30 cellular contexts compared by ENCODE assay signal in genomic region chr6:11006060-11006459, GRCh38. TPM values are rescaled to one million over a fixed set of nuclear protein-coding genes. Genes with fewer than 3 reads are reported as not detected.
DNase-seq lines count a peak whose midpoint lies in the region; ATAC-seq and TF ChIP-seq lines count a peak whose summit lies in the region.
"Had no signal": no experiment of that assay in that cellular context is flagged by ENCODE, and none has a peak within 500 bp of the region (broad histone marks: within the 10 kb centered on the region; RNA-seq: fewer than 3 reads in every experiment).

No MANE protein-coding gene starts in this region.

- H3K9ac ChIP-seq in IMR-90 (ENCODE audit: low read depth, low read length) = no peak overlapping the region
- H3K9ac ChIP-seq in adipocyte (ENCODE audit: low read length) = no peak overlapping the region

- peak; percentile 21 for DNase-seq in AG20443 (ENCODE audit: low spot score)
- DNase-seq in IMR-90 = peak; percentile 66
- DNase-seq in adipocyte (ENCODE audit: low read depth) = peak; percentile 31
- peak; percentile 20 for DNase-seq in fibroblast of the conjunctiva (ENCODE audit: low read depth)
- no peak for DNase-seq in NCI-H2029 treated with DMSO at 0.1 percent for 48 hours (lab: John Stamatoyannopoulos, UW)
- no peak for DNase-seq in stimulated activated CD4-positive, alpha-beta T cell treated with anti-CD3 and anti-CD28 coated beads, Interleukin-4, amount 100 ng/mL, for 24 hours
- DNase-seq: activated CD4-positive, alpha-beta memory T cell treated with anti-CD3 and anti-CD28 coated beads for 36 hours; activated CD4-positive, CD25-positive, alpha-beta regulatory T cell treated with anti-CD3 and anti-CD28 coated beads, Interleukin-2, amount 50 U/mL, for 72 hours; activated naive CD4-positive, alpha-beta T cell treated with anti-CD3 and anti-CD28 coated beads, Interleukin-2, amount 10 ng/mL, durations not matched to agents 7 days and 5 days; CD4-positive, alpha-beta T cell; colonic mucosa; effector memory CD8-positive, alpha-beta T cell; foreskin keratinocyte; head of caudate nucleus; left ventricle myocardium superior; naive B cell; NCI-H1092 treated with DMSO at 0.1 percent for 48 hours; NCI-H226; Peyer's patch; right cardiac atrium; stimulated activated CD4-positive, alpha-beta T cell treated with anti-CD3 and anti-CD28 coated beads, Interleukin-2, amount 100 ng/mL, for 48 hours; T-helper 2 cell; transverse colon had no signal

- H3K9me3 ChIP-seq in IMR-90 (ENCODE audit: control insufficient read depth, insufficient read depth, low read length) = no peaks in the 10 kb centered on the region
- no peaks in the 10 kb centered on the region for H3K9me3 ChIP-seq in adipocyte (ENCODE audit: control insufficient read depth, low read length)
- H3K9me3 ChIP-seq: A549, colonic mucosa, neutrophil, Peyer's patch, transverse colon had no signal

- no peaks in the 10 kb centered on the region for H3K79me1 ChIP-seq in IMR-90 (ENCODE audit: low read depth in 1 of 2, low read length in 2 of 2)

- peak; percentile 46 for ATAC-seq in IMR-90 (ENCODE audit: low read depth)
- no peak for ATAC-seq in HG02885 (IDR thresholded peaks at IDR 0.05; ENCODE audit: poor library complexity, unreplicated experiment)
- no peak for ATAC-seq in GM21825 (IDR thresholded peaks at IDR 0.05; ENCODE audit: unreplicated experiment)
- ATAC-seq: A549; effector memory CD8-positive, alpha-beta T cell; foreskin keratinocyte; GM12878; left ventricle myocardium superior; right cardiac atrium had no signal

- H2AK5ac ChIP-seq in IMR-90 (ENCODE audit: low read depth, low read length) = peak overlapping the region; percentile 31; the same call in 1 of the 2 replicates

- H2AK9ac ChIP-seq in IMR-90 (replicated peaks; ENCODE audit: low read depth, low read length, poor library complexity) = no peak overlapping the region

- no peak overlapping the region for H3K4me3 ChIP-seq in IMR-90 (ENCODE audit: insufficient read depth, low read depth, low read length)
- no peak overlapping the region for H3K4me3 ChIP-seq in adipocyte (ENCODE audit: low read length)
- H3K4me3 ChIP-seq: A549, colonic mucosa, GM12878, Peyer's patch, transverse colon had no signal

- no peak overlapping the region for H2BK5ac ChIP-seq in IMR-90 (ENCODE audit: low read depth, low read length, poor library complexity, severe bottlenecking)

- no peak for TF ChIP-seq CTCF in IMR-90 (conservative IDR thresholded peaks at IDR 0.05; ENCODE audit: low read depth, low read length)

- peaks cover 13% of the 10 kb centered on the region for H3K9me1 ChIP-seq in IMR-90 (ENCODE audit: insufficient read depth, low read length)

- CTCF ChIA-PET in IMR-90 (lab: Yijun Ruan, JAX) = interaction anchor here (1.1 to 1.3 kb wide), 2 partner anchors 28 to 50 kb away, joined by 3 read pairs; no protein-coding TSS in a partner anchor

- WGBS in IMR-90 (ENCODE audit: extremely low coverage in 2 of 2, insufficient read length in 1 of 2), 2 experiments = no CpG with 5 or more reads among the region's 4 CpGs

- no peak overlapping the region for H3K4me2 ChIP-seq in IMR-90 (ENCODE audit: low read depth, low read length)
- H3K4me2 ChIP-seq: A549 had no signal

- H2BK15ac ChIP-seq in IMR-90 (ENCODE audit: low read depth, low read length) = peak overlapping the region; percentile 55; the same call in 1 of the 3 replicates

- H3K23ac ChIP-seq in IMR-90 (ENCODE audit: low read depth, low read length) = no peak overlapping the region

- H4K8ac ChIP-seq in IMR-90 (ENCODE audit: low read depth in 2 of 2, low read length in 2 of 2) = no peak overlapping the region

- H3K36me3 ChIP-seq in IMR-90 (ENCODE audit: control insufficient read depth, insufficient read depth, low read length) (no peaks in the 10 kb centered on the region), adipocyte (ENCODE audit: control insufficient read depth, insufficient read depth, low read length, severe bottlenecking) (no peaks in the 10 kb centered on the region)
- H3K36me3 ChIP-seq: colonic mucosa, neutrophil, Peyer's patch, transverse colon had no signal

- H3K4me1 ChIP-seq in IMR-90 (ENCODE audit: control insufficient read depth, insufficient read depth, low read length) (peaks cover 21% of the 10 kb centered on the region), adipocyte (ENCODE audit: control insufficient read depth, insufficient read depth, low read length) (peaks cover 16% of the 10 kb centered on the region)
- H3K4me1 ChIP-seq: colonic mucosa, Peyer's patch had no signal

- H4K91ac ChIP-seq in IMR-90 (ENCODE audit: insufficient read depth, low read depth, low read length) = no peak overlapping the region

- no peak overlapping the region; the same call in 1 of the 2 replicates for H3K14ac ChIP-seq in IMR-90 (replicated peaks; ENCODE audit: low read depth, low read length)

- TF ChIP-seq RAD21 in IMR-90 (IDR thresholded peaks at IDR 0.05; ENCODE audit: low read length) = no peak

- no peak for TF ChIP-seq POLR2A in IMR-90 (IDR thresholded peaks at IDR 0.05; ENCODE audit: low read depth, low read length)

- H2BK120ac ChIP-seq in IMR-90 (ENCODE audit: low read depth, low read length) = peak overlapping the region; percentile 65

- intact Hi-C loops in IMR-90 (cut with micrococcal nuclease) = loop anchor here (5.0 kb wide), 1 partner anchor 36 kb away; the partner anchor contains the start of gene ELOVL2

- H3K27ac ChIP-seq in IMR-90 (ENCODE audit: insufficient read depth, low read length) = peak overlapping the region; percentile 12; the same call in 1 of the 2 replicates
- H3K27ac ChIP-seq: colonic mucosa, foreskin keratinocyte, neutrophil, Peyer's patch, transverse colon had no signal

- H2BK20ac ChIP-seq in IMR-90 (ENCODE audit: low read depth, low read length) = no peak overlapping the region

- no peak overlapping the region for H4K5ac ChIP-seq in IMR-90 (ENCODE audit: low read depth, low read length)

- no peak overlapping the region for H3K56ac ChIP-seq in IMR-90 (ENCODE audit: extremely low read depth, insufficient read depth, low read length)

- POLR2A ChIA-PET in IMR-90 (lab: Charles Lee; ENCODE audit: unreplicated experiment) = no interaction called here

- in situ Hi-C loops in IMR-90 (cut with MboI; ENCODE audit: low sequenced_read_pairs) = no loop called here

- H2AFZ ChIP-seq in IMR-90 (replicated peaks; ENCODE audit: low read length, poor library complexity) = no peak overlapping the region

- no TSS peak for BruUV-seq in IMR-90 (replicated peaks; lab: Mats Ljungman, UMichigan)

- no peaks in the 10 kb centered on the region for H3K27me3 ChIP-seq in IMR-90 (ENCODE audit: control insufficient read depth, insufficient read depth, low read length)
- no peaks in the 10 kb centered on the region for H3K27me3 ChIP-seq in adipocyte (replicated peaks; ENCODE audit: control insufficient read depth, insufficient read depth, low read length)
- H3K27me3 ChIP-seq: colonic mucosa, foreskin keratinocyte, Peyer's patch had no signal

- H3K18ac ChIP-seq in IMR-90 (ENCODE audit: low read depth, low read length) = 0 out of 2 replicates have a peak overlapping the region, but pooled peaks have one; percentile 1

- H4K20me1 ChIP-seq in IMR-90 (ENCODE audit: insufficient read depth, low read length) = no peaks in the 10 kb centered on the region

- dilution Hi-C loops in IMR-90 (cut with HindIII; ENCODE audit: low sequenced_read_pairs, unreplicated experiment) = no loop called here

- peak overlapping the region; percentile 8; the same call in 1 of the 2 replicates for H3K4ac ChIP-seq in IMR-90 (ENCODE audit: low read depth, low read length)

TF ChIP-seq in IMR-90, 13 proteins besides CTCF, POLR2A, EP300 and RAD21:
- TF ChIP-seq FOS (IDR thresholded peaks at IDR 0.05; ENCODE audit: low read depth, low read length) (no peak), MAZ (IDR thresholded peaks at IDR 0.05; ENCODE audit: borderline replicate concordance, low read depth, low read length) (no peak), USF2 (IDR thresholded peaks at IDR 0.05; ENCODE audit: low read depth, low read length) (no peak), CHD1 (IDR thresholded peaks at IDR 0.05; ENCODE audit: low read depth, low read length) (no peak), RFX5 (IDR thresholded peaks at IDR 0.05; ENCODE audit: low read depth, low read length) (no peak), MXI1 (IDR thresholded peaks at IDR 0.05; ENCODE audit: borderline replicate concordance, low read depth, low read length) (no peak), CEBPB (IDR thresholded peaks at IDR 0.05; ENCODE audit: low read depth, low read length) (no peak), SMC3 (IDR thresholded peaks at IDR 0.05; ENCODE audit: low read depth, low read length) (no peak), MAFK (IDR thresholded peaks at IDR 0.05; ENCODE audit: low read depth, low read length) (no peak), NFE2L2 (IDR thresholded peaks at IDR 0.05; ENCODE audit: low read depth, low read length) (no peak), ELK1 (IDR thresholded peaks at IDR 0.05; ENCODE audit: borderline replicate concordance, low read depth, low read length) (no peak), BHLHE40 (IDR thresholded peaks at IDR 0.05; ENCODE audit: low read depth, low read length) (no peak), RCOR1 (IDR thresholded peaks at IDR 0.05; ENCODE audit: insufficient replicate concordance, low read length) (no peak)

RNA-seq across cellular contexts. Expression of gene ELOVL2, which starts 38.0 kb away (rescaled TPM):
- 7.9 and 10.6 TPM in 2 replicates for total RNA-seq in IMR-90 (2012; rRNA removed)
- polyA plus RNA-seq in IMR-90 (2012; rRNA removed) = 5.2 and 6.3 TPM in 2 replicates
- 1.6 and 1.7 TPM in 2 replicates for polyA plus RNA-seq in IMR-90 (2012; cell fraction: cytosol; rRNA removed)
- polyA plus RNA-seq in IMR-90 (2012; cell fraction: nucleus; rRNA removed; ENCODE audit: low replicate concordance) = 1.0 and 9.0 TPM in 2 replicates
- total RNA-seq: activated CD4-positive, alpha-beta memory T cell treated with anti-CD3 and anti-CD28 coated beads for 36 hours; activated T-helper 1 cell treated with anti-CD3 and anti-CD28 coated beads, Interleukin-12 subunit alpha, Interleukin-12 subunit beta, Interleukin-2, Interleukin-4 antibody, amounts not matched to agents 30 ng/mL and 10 ng/mL and 1 ng/mL, durations not matched to agents 14 hours and 24 hours and 36 hours; CD4-positive, alpha-beta T cell; GM12878 had no signal
- polyA plus RNA-seq: IgD-negative memory B cell had no signal

Comparison
In these comparisons a context has a peak if more than half of its experiments do, and no peak if none do; other contexts are left out.
1. DNase-seq: peak in AG20443 (single experiment), IMR-90 (single experiment), adipocyte (single experiment) and fibroblast of the conjunctiva (single experiment); none in NCI-H2029 treated with DMSO at 0.1 percent for 48 hours (single experiment) and stimulated activated CD4-positive, alpha-beta T cell treated with anti-CD3 and anti-CD28 coated beads, Interleukin-4, amount 100 ng/mL, for 24 hours (single experiment).